ENCODE assay signal across 17 cellular contexts in genomic region chr12:53956251-53956887, GRCh38. TPM values are rescaled to one million over a fixed set of nuclear protein-coding genes. Genes with fewer than 3 reads are reported as not detected.
DNase-seq lines count a peak whose midpoint lies in the region; TF ChIP-seq lines count a peak whose summit lies in the region.
"Had no signal": no experiment of that assay in that cellular context is flagged by ENCODE, and none has a peak within 500 bp of the region (broad histone marks: within the 10 kb centered on the region; RNA-seq: fewer than 3 reads in every experiment).

No MANE protein-coding gene starts in this region.

- H3K4me1 Mint-ChIP-seq in activated CD4-positive, alpha-beta T cell treated with anti-CD3 and anti-CD28 coated beads, Interleukin-2, amount 10 ng/mL, durations not matched to agents 24 days and 14 days: peaks cover 5% of the 10 kb centered on the region
- H3K4me1 Mint-ChIP-seq in IgD-negative memory B cell: peaks cover 0 to 14% (median 12%) of the 10 kb centered on the region in 3 donors
- H3K4me1 Mint-ChIP-seq in activated T-helper 1 cell treated with anti-CD3 and anti-CD28 coated beads, Interleukin-12 subunit alpha, Interleukin-12 subunit beta, Interleukin-2, Interleukin-4 antibody, amounts not matched to agents 30 ng/mL and 10 ng/mL and 1 ng/mL, durations not matched to agents 14 hours and 24 hours and 36 hours (ENCODE audit: low read depth): no peaks in the 10 kb centered on the region

- H3K27me3 Mint-ChIP-seq in activated CD4-positive, alpha-beta T cell treated with anti-CD3 and anti-CD28 coated beads, Interleukin-2, amount 10 ng/mL, durations not matched to agents 24 days and 14 days: peaks cover 81% of the 10 kb centered on the region
- peaks cover 83% of the 10 kb centered on the region for H3K27me3 Mint-ChIP-seq in IgD-negative memory B cell
- H3K27me3 Mint-ChIP-seq in activated T-helper 1 cell treated with anti-CD3 and anti-CD28 coated beads, Interleukin-12 subunit alpha, Interleukin-12 subunit beta, Interleukin-2, Interleukin-4 antibody, amounts not matched to agents 30 ng/mL and 10 ng/mL and 1 ng/mL, durations not matched to agents 14 hours and 24 hours and 36 hours (ENCODE audit: insufficient read depth): peaks cover 84% of the 10 kb centered on the region

- H3K9ac ChIP-seq in neural cell (ENCODE audit: low read length): no peak overlapping the region

- no peak overlapping the region for H2AFZ ChIP-seq in neural cell (ENCODE audit: low read depth, low read length)

- H3F3A ChIP-seq in neural cell (ENCODE audit: insufficient read depth, low read length, poor library complexity, severe bottlenecking): no peaks in the 10 kb centered on the region

- H3K4me3 Mint-ChIP-seq in activated CD4-positive, alpha-beta T cell treated with anti-CD3 and anti-CD28 coated beads, Interleukin-2, amount 10 ng/mL, durations not matched to agents 24 days and 14 days: no peak overlapping the region
- peak overlapping the region in 3 of 4 donors; percentile 37 to 83 (median 79) for H3K4me3 Mint-ChIP-seq in IgD-negative memory B cell
- H3K4me3 Mint-ChIP-seq in activated T-helper 1 cell treated with anti-CD3 and anti-CD28 coated beads, Interleukin-12 subunit alpha, Interleukin-12 subunit beta, Interleukin-2, Interleukin-4 antibody, amounts not matched to agents 30 ng/mL and 10 ng/mL and 1 ng/mL, durations not matched to agents 14 hours and 24 hours and 36 hours: no peak overlapping the region

- no peaks in the 10 kb centered on the region for H3K9me3 ChIP-seq in neural cell (ENCODE audit: low read length)
- H3K9me3 ChIP-seq: prostate gland, upper lobe of left lung had no signal

- peaks cover 1% of the 10 kb centered on the region for H3K36me3 Mint-ChIP-seq in activated CD4-positive, alpha-beta T cell treated with anti-CD3 and anti-CD28 coated beads, Interleukin-2, amount 10 ng/mL, durations not matched to agents 24 days and 14 days (ENCODE audit: low read depth)
- H3K36me3 Mint-ChIP-seq in IgD-negative memory B cell: peaks cover 2% of the 10 kb centered on the region
- no peaks in the 10 kb centered on the region for H3K36me3 Mint-ChIP-seq in activated T-helper 1 cell treated with anti-CD3 and anti-CD28 coated beads, Interleukin-12 subunit alpha, Interleukin-12 subunit beta, Interleukin-2, Interleukin-4 antibody, amounts not matched to agents 30 ng/mL and 10 ng/mL and 1 ng/mL, durations not matched to agents 14 hours and 24 hours and 36 hours (ENCODE audit: low read depth)

- H3K4me3 ChIP-seq in neural cell (ENCODE audit: low read length): no peak overlapping the region
- no peak overlapping the region for H3K4me3 ChIP-seq in coronary artery
- H3K4me3 ChIP-seq: prostate gland, upper lobe of left lung had no signal

- TF ChIP-seq EP300 in neural cell (conservative IDR thresholded peaks at IDR 0.05; ENCODE audit: poor library complexity, severe bottlenecking): no peak

- peaks cover 100% of the 10 kb centered on the region for H3K27me3 ChIP-seq in neural cell (ENCODE audit: insufficient read depth, low read depth, low read length)

- H4K20me1 ChIP-seq in neural cell (ENCODE audit: insufficient read depth): no peaks in the 10 kb centered on the region

- H3K79me2 ChIP-seq in neural cell (replicated peaks; ENCODE audit: insufficient read depth, low read length): no peaks in the 10 kb centered on the region

- peak overlapping the region; percentile 50 for H3K27ac Mint-ChIP-seq in activated CD4-positive, alpha-beta T cell treated with anti-CD3 and anti-CD28 coated beads, Interleukin-2, amount 10 ng/mL, durations not matched to agents 24 days and 14 days
- H3K27ac Mint-ChIP-seq in IgD-negative memory B cell: peak overlapping the region; percentile 86 to 87 (median 86)
- H3K27ac Mint-ChIP-seq in activated T-helper 1 cell treated with anti-CD3 and anti-CD28 coated beads, Interleukin-12 subunit alpha, Interleukin-12 subunit beta, Interleukin-2, Interleukin-4 antibody, amounts not matched to agents 30 ng/mL and 10 ng/mL and 1 ng/mL, durations not matched to agents 14 hours and 24 hours and 36 hours: peak overlapping the region; percentile 63

- H3K9me2 ChIP-seq in neural cell (ENCODE audit: insufficient read depth, low read length): no peaks in the 10 kb centered on the region

- no peaks in the 10 kb centered on the region for H3K36me3 ChIP-seq in neural cell (ENCODE audit: insufficient read depth, low read length)
- H3K36me3 ChIP-seq: prostate gland, upper lobe of left lung had no signal

- H3K27ac ChIP-seq in neural cell (ENCODE audit: low read length) (no peak overlapping the region), coronary artery (no peak overlapping the region)
- H3K27ac ChIP-seq: prostate gland, upper lobe of left lung had no signal

- intact Hi-C loops in activated CD4-positive, alpha-beta T cell treated with anti-CD3 and anti-CD28 coated beads, Interleukin-2, amount 10 ng/mL, durations not matched to agents 24 days and 14 days (cut with micrococcal nuclease): loop anchor here (5.0 kb wide), 1 partner anchor 76 kb away; the partner anchor contains the start of gene HOXC5
- intact Hi-C loops in activated T-helper 1 cell treated with anti-CD3 and anti-CD28 coated beads, Interleukin-12 subunit alpha, Interleukin-12 subunit beta, Interleukin-2, Interleukin-4 antibody, amounts not matched to agents 30 ng/mL and 10 ng/mL and 1 ng/mL, durations not matched to agents 14 hours and 24 hours and 36 hours (cut with micrococcal nuclease): loop anchor here (2.0 kb wide), 1 partner anchor 16 kb away; the partner anchor contains the start of gene HOXC11

- TF ChIP-seq RAD21 in neural cell (conservative IDR thresholded peaks at IDR 0.05): no peak

- no peak overlapping the region for H3K4me2 ChIP-seq in neural cell (ENCODE audit: low read length)

- no peak for DNase-seq in activated CD4-positive, alpha-beta T cell treated with anti-CD3 and anti-CD28 coated beads, Interleukin-2, amount 10 ng/mL, durations not matched to agents 24 days and 14 days
- DNase-seq in activated CD4-positive, alpha-beta T cell treated with anti-CD3 and anti-CD28 coated beads, Interleukin-2, amount 50 U/mL, for 4 hours: no peak
- no peak for DNase-seq in activated T-helper 1 cell treated with anti-CD3 and anti-CD28 coated beads, Interleukin-12 subunit alpha, Interleukin-12 subunit beta, Interleukin-2, Interleukin-4 antibody, amounts not matched to agents 30 ng/mL and 10 ng/mL and 1 ng/mL, durations not matched to agents 14 hours and 24 hours and 36 hours (ENCODE audit: low spot score)
- DNase-seq in GM10248 (ENCODE audit: extremely low spot score) (no peak), NCI-H1417 (lab: John Stamatoyannopoulos, UW) (no peak), coronary artery (ENCODE audit: low spot score) (no peak)
- DNase-seq: ACHN; activated CD8-positive, alpha-beta memory T cell treated with anti-CD3 and anti-CD28 coated beads, Interleukin-2, amount 50 U/mL, for 4 hours; NCI-H146; NCI-H526; stimulated activated CD8-positive, alpha-beta memory T cell treated with anti-CD3 and anti-CD28 coated beads, Interleukin-4, amount 100 ng/mL, for 48 hours; upper lobe of left lung had no signal

- CTCF ChIA-PET in GM10248 (lab: Yijun Ruan, JAX): interaction anchor here (1.1 kb wide), 1 partner anchor 29 kb away, joined by 3 read pairs; the partner anchor contains the start of gene HOXC10

- POLR2A ChIA-PET in GM10248 (lab: Yijun Ruan, JAX): no interaction called here

- peaks cover 13% of the 10 kb centered on the region for H3K9me3 Mint-ChIP-seq in activated CD4-positive, alpha-beta T cell treated with anti-CD3 and anti-CD28 coated beads, Interleukin-2, amount 10 ng/mL, durations not matched to agents 24 days and 14 days
- H3K9me3 Mint-ChIP-seq in IgD-negative memory B cell: peaks cover 0 to 8% (median 0%) of the 10 kb centered on the region in 3 donors
- H3K9me3 Mint-ChIP-seq in activated T-helper 1 cell treated with anti-CD3 and anti-CD28 coated beads, Interleukin-12 subunit alpha, Interleukin-12 subunit beta, Interleukin-2, Interleukin-4 antibody, amounts not matched to agents 30 ng/mL and 10 ng/mL and 1 ng/mL, durations not matched to agents 14 hours and 24 hours and 36 hours: no peaks in the 10 kb centered on the region

- TF ChIP-seq CTCF in neural cell (IDR thresholded peaks at IDR 0.05; ENCODE audit: poor library complexity, severe bottlenecking): no peak
- no peak for TF ChIP-seq CTCF in GM10248 (IDR thresholded peaks at IDR 0.05; ENCODE audit: control extremely low read depth, extremely low read depth, low read depth, missing control alignments)
- no peak for TF ChIP-seq CTCF in coronary artery (IDR thresholded peaks at IDR 0.05)

RNA-seq across cellular contexts. Expression of gene HOXC12, which starts 1.7 kb away (rescaled TPM):
- not detected in 2 replicates for total RNA-seq in activated CD4-positive, alpha-beta T cell treated with anti-CD3 and anti-CD28 coated beads, Interleukin-2, amount 10 ng/mL, durations not matched to agents 24 days and 14 days
- polyA plus RNA-seq in IgD-negative memory B cell (not detected), neural cell (not detected in 2 replicates)
- not detected in 2 replicates for total RNA-seq in activated T-helper 1 cell treated with anti-CD3 and anti-CD28 coated beads, Interleukin-12 subunit alpha, Interleukin-12 subunit beta, Interleukin-2, Interleukin-4 antibody, amounts not matched to agents 30 ng/mL and 10 ng/mL and 1 ng/mL, durations not matched to agents 14 hours and 24 hours and 36 hours
- not detected in 2 replicates for polyA minus RNA-seq in neural cell
- total RNA-seq: mononuclear cell, prostate gland, RPMI7951, upper lobe of left lung had no signal

RNA-seq across cellular contexts. Expression of gene HOXC11, which starts 16.6 kb away (rescaled TPM):
- total RNA-seq in activated CD4-positive, alpha-beta T cell treated with anti-CD3 and anti-CD28 coated beads, Interleukin-2, amount 10 ng/mL, durations not matched to agents 24 days and 14 days: not detected in 2 replicates
- not detected for polyA plus RNA-seq in IgD-negative memory B cell
- total RNA-seq in activated T-helper 1 cell treated with anti-CD3 and anti-CD28 coated beads, Interleukin-12 subunit alpha, Interleukin-12 subunit beta, Interleukin-2, Interleukin-4 antibody, amounts not matched to agents 30 ng/mL and 10 ng/mL and 1 ng/mL, durations not matched to agents 14 hours and 24 hours and 36 hours: not detected in 2 replicates
- polyA plus RNA-seq in neural cell: not detected in 2 replicates
- polyA minus RNA-seq in neural cell: not detected in 2 replicates
- total RNA-seq: mononuclear cell, prostate gland, upper lobe of left lung had no signal

RNA-seq across cellular contexts. Expression of gene HOXC13, which starts 17.7 kb away (rescaled TPM):
- not detected in 2 replicates for total RNA-seq in activated CD4-positive, alpha-beta T cell treated with anti-CD3 and anti-CD28 coated beads, Interleukin-2, amount 10 ng/mL, durations not matched to agents 24 days and 14 days
- not detected for polyA plus RNA-seq in IgD-negative memory B cell
- not detected in 2 replicates for total RNA-seq in activated T-helper 1 cell treated with anti-CD3 and anti-CD28 coated beads, Interleukin-12 subunit alpha, Interleukin-12 subunit beta, Interleukin-2, Interleukin-4 antibody, amounts not matched to agents 30 ng/mL and 10 ng/mL and 1 ng/mL, durations not matched to agents 14 hours and 24 hours and 36 hours
- polyA plus RNA-seq in neural cell: not detected in 2 replicates
- not detected in 2 replicates for polyA minus RNA-seq in neural cell
- total RNA-seq: mononuclear cell, upper lobe of left lung had no signal

RNA-seq across cellular contexts. Expression of gene HOTAIR, which starts 18.4 kb away (rescaled TPM):
- total RNA-seq in activated CD4-positive, alpha-beta T cell treated with anti-CD3 and anti-CD28 coated beads, Interleukin-2, amount 10 ng/mL, durations not matched to agents 24 days and 14 days: not detected in 2 replicates
- polyA plus RNA-seq in IgD-negative memory B cell (not detected), neural cell (not detected in 2 replicates)
- not detected in 2 replicates for total RNA-seq in activated T-helper 1 cell treated with anti-CD3 and anti-CD28 coated beads, Interleukin-12 subunit alpha, Interleukin-12 subunit beta, Interleukin-2, Interleukin-4 antibody, amounts not matched to agents 30 ng/mL and 10 ng/mL and 1 ng/mL, durations not matched to agents 14 hours and 24 hours and 36 hours
- polyA minus RNA-seq in neural cell: not detected in 2 replicates
- total RNA-seq: mononuclear cell, RPMI7951, upper lobe of left lung had no signal

RNA-seq across cellular contexts. Expression of gene HOXC10, which starts 28.6 kb away (rescaled TPM):
- not detected in 2 replicates for total RNA-seq in activated CD4-positive, alpha-beta T cell treated with anti-CD3 and anti-CD28 coated beads, Interleukin-2, amount 10 ng/mL, durations not matched to agents 24 days and 14 days
- not detected for polyA plus RNA-seq in IgD-negative memory B cell
- not detected in 2 replicates for total RNA-seq in activated T-helper 1 cell treated with anti-CD3 and anti-CD28 coated beads, Interleukin-12 subunit alpha, Interleukin-12 subunit beta, Interleukin-2, Interleukin-4 antibody, amounts not matched to agents 30 ng/mL and 10 ng/mL and 1 ng/mL, durations not matched to agents 14 hours and 24 hours and 36 hours
- polyA plus RNA-seq in neural cell: not detected in 2 replicates
- not detected in 2 replicates for polyA minus RNA-seq in neural cell
- total RNA-seq: mononuclear cell, upper lobe of left lung had no signal

Comparison
In these comparisons a context has a peak if more than half of its experiments do, and no peak if none do; other contexts are left out.
1. H3K4me3 Mint-ChIP-seq: peak in IgD-negative memory B cell (3 of 4); none in activated CD4-positive, alpha-beta T cell treated with anti-CD3 and anti-CD28 coated beads, Interleukin-2, amount 10 ng/mL, durations not matched to agents 24 days and 14 days (single experiment) and activated T-helper 1 cell treated with anti-CD3 and anti-CD28 coated beads, Interleukin-12 subunit alpha, Interleukin-12 subunit beta, Interleukin-2, Interleukin-4 antibody, amounts not matched to agents 30 ng/mL and 10 ng/mL and 1 ng/mL, durations not matched to agents 14 hours and 24 hours and 36 hours (single experiment).
2. Peak in every context shown above with its lines, with median percentiles within 50 percentile points of each other: H3K27ac Mint-ChIP-seq.